In the genomic region with DNA sequence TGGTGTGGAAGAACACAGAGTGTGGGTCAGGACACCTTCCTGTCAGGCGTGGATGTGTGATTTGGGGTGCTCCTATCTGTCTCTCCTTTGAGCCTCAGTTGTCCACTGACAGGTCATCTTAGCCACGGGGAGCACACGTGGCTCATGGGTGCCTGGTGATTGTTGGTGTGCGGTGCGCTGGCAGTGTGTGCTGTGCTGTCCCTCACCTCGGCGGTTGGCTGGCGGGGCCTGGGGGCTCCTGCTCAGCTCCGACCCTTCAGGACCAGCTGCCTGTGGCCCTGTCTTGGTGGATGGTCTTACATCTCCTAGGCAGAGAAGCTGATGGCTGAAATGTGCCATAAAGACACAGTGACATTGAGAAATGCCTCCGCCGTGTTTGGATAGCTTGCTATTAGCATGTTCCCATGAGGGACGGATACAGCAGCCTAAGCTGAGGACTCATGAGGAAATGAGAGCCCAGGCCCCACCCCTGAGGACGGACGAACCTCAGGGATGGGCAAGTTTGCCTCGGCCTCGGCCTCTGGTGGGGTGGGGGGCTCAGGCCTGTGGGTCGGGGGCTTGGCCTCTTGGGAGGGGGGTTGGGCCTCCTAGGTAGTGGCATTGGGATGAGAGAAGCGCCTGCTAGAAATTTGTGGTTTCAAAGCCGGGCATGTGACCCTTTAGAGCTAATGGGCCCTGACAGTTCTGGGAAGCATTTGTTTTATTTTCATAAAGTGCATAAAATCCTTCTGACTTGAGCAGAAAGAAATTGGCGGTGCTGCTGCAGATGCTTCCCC, we compare ENCODE assay signal across 1 cellular context.
TF ChIP-seq lines count a peak whose summit lies in the region.

No MANE protein-coding gene starts in this region.

TF ChIP-seq in HepG2, 621 proteins besides CTCF, POLR2A, EP300 and RAD21:
- TF ChIP-seq, protein P1, sequence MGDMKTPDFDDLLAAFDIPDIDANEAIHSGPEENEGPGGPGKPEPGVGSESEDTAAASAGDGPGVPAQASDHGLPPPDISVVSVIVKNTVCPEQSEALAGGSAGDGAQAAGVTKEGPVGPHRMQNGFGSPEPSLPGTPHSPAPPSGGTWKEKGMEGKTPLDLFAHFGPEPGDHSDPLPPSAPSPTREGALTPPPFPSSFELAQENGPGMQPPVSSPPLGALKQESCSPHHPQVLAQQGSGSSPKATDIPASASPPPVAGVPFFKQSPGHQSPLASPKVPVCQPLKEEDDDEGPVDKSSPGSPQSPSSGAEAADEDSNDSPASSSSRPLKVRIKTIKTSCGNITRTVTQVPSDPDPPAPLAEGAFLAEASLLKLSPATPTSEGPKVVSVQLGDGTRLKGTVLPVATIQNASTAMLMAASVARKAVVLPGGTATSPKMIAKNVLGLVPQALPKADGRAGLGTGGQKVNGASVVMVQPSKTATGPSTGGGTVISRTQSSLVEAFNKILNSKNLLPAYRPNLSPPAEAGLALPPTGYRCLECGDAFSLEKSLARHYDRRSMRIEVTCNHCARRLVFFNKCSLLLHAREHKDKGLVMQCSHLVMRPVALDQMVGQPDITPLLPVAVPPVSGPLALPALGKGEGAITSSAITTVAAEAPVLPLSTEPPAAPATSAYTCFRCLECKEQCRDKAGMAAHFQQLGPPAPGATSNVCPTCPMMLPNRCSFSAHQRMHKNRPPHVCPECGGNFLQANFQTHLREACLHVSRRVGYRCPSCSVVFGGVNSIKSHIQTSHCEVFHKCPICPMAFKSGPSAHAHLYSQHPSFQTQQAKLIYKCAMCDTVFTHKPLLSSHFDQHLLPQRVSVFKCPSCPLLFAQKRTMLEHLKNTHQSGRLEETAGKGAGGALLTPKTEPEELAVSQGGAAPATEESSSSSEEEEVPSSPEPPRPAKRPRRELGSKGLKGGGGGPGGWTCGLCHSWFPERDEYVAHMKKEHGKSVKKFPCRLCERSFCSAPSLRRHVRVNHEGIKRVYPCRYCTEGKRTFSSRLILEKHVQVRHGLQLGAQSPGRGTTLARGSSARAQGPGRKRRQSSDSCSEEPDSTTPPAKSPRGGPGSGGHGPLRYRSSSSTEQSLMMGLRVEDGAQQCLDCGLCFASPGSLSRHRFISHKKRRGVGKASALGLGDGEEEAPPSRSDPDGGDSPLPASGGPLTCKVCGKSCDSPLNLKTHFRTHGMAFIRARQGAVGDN (CRISPR knock-in tag; IDR thresholded peaks at IDR 0.05) = peak; percentile 28; the same call in 1 of the 2 replicates
- no peak for TF ChIP-seq KDM3A (CRISPR knock-in tag; IDR thresholded peaks at IDR 0.05; ENCODE audit: low read depth)
- TF ChIP-seq, protein P2, sequence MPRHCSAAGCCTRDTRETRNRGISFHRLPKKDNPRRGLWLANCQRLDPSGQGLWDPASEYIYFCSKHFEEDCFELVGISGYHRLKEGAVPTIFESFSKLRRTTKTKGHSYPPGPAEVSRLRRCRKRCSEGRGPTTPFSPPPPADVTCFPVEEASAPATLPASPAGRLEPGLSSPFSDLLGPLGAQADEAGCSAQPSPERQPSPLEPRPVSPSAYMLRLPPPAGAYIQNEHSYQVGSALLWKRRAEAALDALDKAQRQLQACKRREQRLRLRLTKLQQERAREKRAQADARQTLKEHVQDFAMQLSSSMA (CRISPR knock-in tag; IDR thresholded peaks at IDR 0.05) = peak; percentile 44; the same call in 1 of the 2 replicates
- TF ChIP-seq SIN3A (IDR thresholded peaks at IDR 0.05; ENCODE audit: borderline replicate concordance, low read depth, low read length) = no peak
- TF ChIP-seq, protein P3, sequence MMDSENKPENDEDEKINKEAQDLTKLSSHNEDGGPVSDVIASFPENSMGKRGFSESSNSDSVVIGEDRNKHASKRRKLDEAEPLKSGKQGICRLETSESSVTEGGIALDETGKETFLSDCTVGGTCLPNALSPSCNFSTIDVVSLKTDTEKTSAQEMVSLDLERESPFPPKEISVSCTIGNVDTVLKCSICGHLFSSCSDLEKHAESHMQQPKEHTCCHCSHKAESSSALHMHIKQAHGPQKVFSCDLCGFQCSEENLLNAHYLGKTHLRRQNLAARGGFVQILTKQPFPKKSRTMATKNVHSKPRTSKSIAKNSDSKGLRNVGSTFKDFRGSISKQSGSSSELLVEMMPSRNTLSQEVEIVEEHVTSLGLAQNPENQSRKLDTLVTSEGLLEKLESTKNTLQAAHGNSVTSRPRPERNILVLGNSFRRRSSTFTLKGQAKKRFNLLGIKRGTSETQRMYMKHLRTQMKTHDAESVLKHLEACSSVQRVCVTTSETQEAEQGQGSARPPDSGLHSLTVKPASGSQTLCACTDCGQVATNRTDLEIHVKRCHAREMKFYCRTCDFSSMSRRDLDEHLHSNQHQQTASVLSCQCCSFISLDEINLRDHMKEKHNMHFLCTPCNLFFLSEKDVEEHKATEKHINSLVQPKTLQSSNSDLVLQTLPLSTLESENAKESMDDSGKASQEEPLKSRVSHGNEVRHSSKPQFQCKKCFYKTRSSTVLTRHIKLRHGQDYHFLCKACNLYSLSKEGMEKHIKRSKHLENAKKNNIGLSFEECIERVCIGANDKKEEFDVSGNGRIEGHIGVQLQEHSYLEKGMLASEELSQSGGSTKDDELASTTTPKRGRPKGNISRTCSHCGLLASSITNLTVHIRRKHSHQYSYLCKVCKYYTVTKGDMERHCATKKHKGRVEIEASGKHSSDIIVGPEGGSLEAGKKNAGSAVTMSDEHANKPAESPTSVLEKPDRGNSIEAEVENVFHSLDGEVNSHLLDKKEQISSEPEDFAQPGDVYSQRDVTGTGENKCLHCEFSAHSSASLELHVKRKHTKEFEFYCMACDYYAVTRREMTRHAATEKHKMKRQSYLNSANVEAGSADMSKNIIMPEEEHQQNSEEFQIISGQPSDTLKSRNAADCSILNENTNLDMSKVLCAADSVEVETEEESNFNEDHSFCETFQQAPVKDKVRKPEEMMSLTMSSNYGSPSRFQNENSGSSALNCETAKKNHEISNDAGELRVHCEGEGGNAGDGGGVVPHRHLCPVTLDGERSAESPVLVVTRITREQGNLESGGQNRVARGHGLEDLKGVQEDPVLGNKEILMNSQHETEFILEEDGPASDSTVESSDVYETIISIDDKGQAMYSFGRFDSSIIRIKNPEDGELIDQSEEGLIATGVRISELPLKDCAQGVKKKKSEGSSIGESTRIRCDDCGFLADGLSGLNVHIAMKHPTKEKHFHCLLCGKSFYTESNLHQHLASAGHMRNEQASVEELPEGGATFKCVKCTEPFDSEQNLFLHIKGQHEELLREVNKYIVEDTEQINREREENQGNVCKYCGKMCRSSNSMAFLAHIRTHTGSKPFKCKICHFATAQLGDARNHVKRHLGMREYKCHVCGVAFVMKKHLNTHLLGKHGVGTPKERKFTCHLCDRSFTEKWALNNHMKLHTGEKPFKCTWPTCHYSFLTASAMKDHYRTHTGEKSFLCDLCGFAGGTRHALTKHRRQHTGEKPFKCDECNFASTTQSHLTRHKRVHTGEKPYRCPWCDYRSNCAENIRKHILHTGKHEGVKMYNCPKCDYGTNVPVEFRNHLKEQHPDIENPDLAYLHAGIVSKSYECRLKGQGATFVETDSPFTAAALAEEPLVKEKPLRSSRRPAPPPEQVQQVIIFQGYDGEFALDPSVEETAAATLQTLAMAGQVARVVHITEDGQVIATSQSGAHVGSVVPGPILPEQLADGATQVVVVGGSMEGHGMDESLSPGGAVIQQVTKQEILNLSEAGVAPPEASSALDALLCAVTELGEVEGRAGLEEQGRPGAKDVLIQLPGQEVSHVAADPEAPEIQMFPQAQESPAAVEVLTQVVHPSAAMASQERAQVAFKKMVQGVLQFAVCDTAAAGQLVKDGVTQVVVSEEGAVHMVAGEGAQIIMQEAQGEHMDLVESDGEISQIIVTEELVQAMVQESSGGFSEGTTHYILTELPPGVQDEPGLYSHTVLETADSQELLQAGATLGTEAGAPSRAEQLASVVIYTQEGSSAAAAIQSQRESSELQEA (CRISPR knock-in tag; IDR thresholded peaks at IDR 0.05; ENCODE audit: not compliant biosample characterization) = no peak
- peak; percentile 38; the same call in 1 of the 2 replicates for TF ChIP-seq ZBTB7A (CRISPR knock-in tag; IDR thresholded peaks at IDR 0.05)
- TF ChIP-seq ZBTB7B (CRISPR knock-in tag; IDR thresholded peaks at IDR 0.05) = no peak
- TF ChIP-seq FOXJ3 (CRISPR knock-in tag; IDR thresholded peaks at IDR 0.05; ENCODE audit: borderline replicate concordance) = no peak
